Comparison of ENCODE assay signal across 8 cellular contexts in the genomic region with DNA sequence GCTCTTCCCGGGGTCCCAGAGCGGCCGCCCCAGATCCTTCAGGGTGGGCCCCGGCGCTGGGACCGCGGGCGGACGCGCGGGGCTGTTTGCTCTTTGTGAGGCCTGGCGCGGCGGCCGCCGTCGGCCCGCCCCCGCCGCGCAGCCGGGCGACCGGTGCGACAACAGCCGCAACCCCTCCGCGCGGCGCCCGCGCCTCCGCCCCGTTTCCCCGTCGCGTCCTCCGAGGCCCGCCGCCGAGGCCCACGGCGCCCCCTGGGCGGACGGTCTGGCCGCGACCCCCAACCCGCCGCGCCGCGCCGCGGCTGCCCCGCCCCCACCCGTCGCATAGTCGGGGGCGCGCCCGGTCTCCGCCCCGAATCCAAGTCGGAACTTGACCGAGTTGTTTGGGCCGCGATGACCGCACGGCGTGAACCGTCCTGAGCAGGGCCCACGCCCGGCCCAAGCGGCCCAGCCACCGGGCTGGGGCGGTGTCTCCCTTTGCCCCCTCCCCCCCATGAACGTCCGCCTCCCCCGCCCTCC. TPM values are rescaled to one million over a fixed set of nuclear protein-coding genes. Genes with fewer than 3 reads are reported as not detected.
DNase-seq lines count a peak whose midpoint lies in the region; ATAC-seq, FAIRE-seq and TF ChIP-seq lines count a peak whose summit lies in the region.

No MANE protein-coding gene starts in this region.

- H4K20me1 ChIP-seq in Loucy (ENCODE audit: insufficient read depth, low read length, poor library complexity, severe bottlenecking), result peaks cover 36% of the 10 kb centered on the region

- H3K79me2 ChIP-seq in ACC112 (ENCODE audit: control insufficient read depth, insufficient read depth, low read length, unreplicated experiment) (peaks cover 35% of the 10 kb centered on the region), Loucy (ENCODE audit: insufficient read depth, low read length) (peaks cover 36% of the 10 kb centered on the region)

- peak overlapping the region; percentile 86 for H2AFZ ChIP-seq in ACC112 (ENCODE audit: low read length, unreplicated experiment)
- peak overlapping the region; percentile 85 for H2AFZ ChIP-seq in Loucy (ENCODE audit: low read length)

- peak; percentile 32 for ATAC-seq in left lobe of liver

- H3K4me2 ChIP-seq in Loucy (ENCODE audit: low read depth, low read length, poor library complexity, severe bottlenecking), result peak overlapping the region; percentile 77

- FAIRE-seq in GM19239 (lab: Jason Lieb, UNC), result no peak

- in situ Hi-C loops in astrocyte of the spinal cord (cut with HindIII; ENCODE audit: low sequenced_read_pairs), result no loop called here

- H3K36me3 ChIP-seq in ACC112 (ENCODE audit: insufficient read depth, low read length), result peaks cover 15% of the 10 kb centered on the region; the same call in 1 of the 2 replicates
- H3K36me3 ChIP-seq in Loucy (ENCODE audit: insufficient read depth, low read length), result no peaks in the 10 kb centered on the region
- no peaks in the 10 kb centered on the region for H3K36me3 ChIP-seq in stomach smooth muscle (ENCODE audit: control insufficient read depth in 2 of 2, insufficient read depth in 2 of 2, low read length in 2 of 2)

- H3K9me3 ChIP-seq in Loucy (ENCODE audit: insufficient read depth, low read depth, low read length) (no peaks in the 10 kb centered on the region), stomach smooth muscle (ENCODE audit: control insufficient read depth in 2 of 2, low read length in 2 of 2) (no peaks in the 10 kb centered on the region)

- H3K9ac ChIP-seq in Loucy (ENCODE audit: low read depth, low read length, poor library complexity, severe bottlenecking) (peak overlapping the region; percentile 86), stomach smooth muscle (ENCODE audit: low read length in 2 of 2) (peak overlapping the region; percentile 90 to 93)

- DNase-seq in GM19239 (ENCODE audit: insufficient read length, low spot score) (peak; percentile 14), astrocyte of the spinal cord (ENCODE audit: low read depth, low spot score) (peak; percentile 18), left lobe of liver (ENCODE audit: low spot score) (no peak), NCI-H526 treated with DMSO at 0.1 percent for 48 hours (lab: John Stamatoyannopoulos, UW) (no peak), middle frontal gyrus (ENCODE audit: extremely low spot score, low spot score) (no peak)

- TF ChIP-seq CTCF in Loucy (conservative IDR thresholded peaks at IDR 0.05; ENCODE audit: low read length) (no peak), astrocyte of the spinal cord (IDR thresholded peaks at IDR 0.05; ENCODE audit: low read depth, low read length) (no peak)

- peak overlapping the region; percentile 81 for H3K27ac ChIP-seq in ACC112 (ENCODE audit: low read depth, low read length)
- H3K27ac ChIP-seq in stomach smooth muscle (ENCODE audit: low read length), result peak overlapping the region; percentile 84

- H3K4me1 ChIP-seq in ACC112 (ENCODE audit: control insufficient read depth, insufficient read depth, low read length, unreplicated experiment) (peaks cover 25% of the 10 kb centered on the region), Loucy (ENCODE audit: insufficient read depth, low read length, poor library complexity, severe bottlenecking) (peaks cover 33% of the 10 kb centered on the region), stomach smooth muscle (ENCODE audit: control insufficient read depth, insufficient read depth, low read length) (peaks cover 21% of the 10 kb centered on the region)

- H3K9me2 ChIP-seq in Loucy (replicated peaks; ENCODE audit: low read depth, low read length), result no peaks in the 10 kb centered on the region

- H3K27me3 ChIP-seq in ACC112 (ENCODE audit: insufficient read depth, low read length) (no peaks in the 10 kb centered on the region), Loucy (ENCODE audit: insufficient read depth, low read length, poor library complexity, severe bottlenecking) (no peaks in the 10 kb centered on the region), stomach smooth muscle (ENCODE audit: control insufficient read depth in 1 of 2, insufficient read depth in 2 of 2, low read length in 2 of 2) (no peaks in the 10 kb centered on the region)

- H3F3A ChIP-seq in Loucy (ENCODE audit: low read depth), result no peaks in the 10 kb centered on the region

- H3K4me3 ChIP-seq in ACC112 (ENCODE audit: low read depth, low read length) (peak overlapping the region; percentile 99), Loucy (ENCODE audit: low read length, poor library complexity, severe bottlenecking) (peak overlapping the region; percentile 79), astrocyte of the spinal cord (ENCODE audit: low read depth, low read length) (peak overlapping the region; percentile 76), stomach smooth muscle (ENCODE audit: low read length in 2 of 2) (peak overlapping the region; percentile 76 to 85)

RNA-seq across cellular contexts. Expression of a gene that starts 0.4 kb away (rescaled TPM):
- 33.5 TPM for total RNA-seq in left lobe of liver

Comparison
In these comparisons a context has a peak if more than half of its experiments do, and no peak if none do; other contexts are left out.
1. DNase-seq: peak in GM19239 (single experiment) and astrocyte of the spinal cord (single experiment); none in left lobe of liver (single experiment), NCI-H526 treated with DMSO at 0.1 percent for 48 hours (single experiment) and middle frontal gyrus (single experiment).
2. Peak in every context shown above with its lines, with median percentiles within 50 percentile points of each other: H3K4me3 ChIP-seq.